1 cellular context compared by ENCODE assay signal in the genomic region with DNA sequence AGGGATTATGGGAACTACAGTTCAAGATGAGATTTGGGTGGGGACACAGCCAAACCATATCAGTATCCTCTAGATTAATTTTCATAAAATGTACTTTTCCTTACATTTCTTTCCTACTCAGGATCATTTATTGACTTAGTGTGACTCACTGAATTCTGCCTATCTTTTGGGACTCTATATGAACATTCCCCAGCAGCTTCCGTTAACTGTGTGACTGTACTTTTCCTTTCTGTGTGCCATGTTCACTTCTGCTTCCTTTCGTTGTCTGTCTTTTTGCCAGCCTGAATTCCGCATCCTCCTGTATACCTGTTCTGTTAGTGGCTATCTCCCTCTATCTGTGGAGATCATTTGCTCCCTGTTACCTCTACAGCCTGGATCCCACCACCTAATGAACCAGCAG.
TF ChIP-seq lines count a peak whose summit lies in the region.

No MANE protein-coding gene starts in this region.

TF ChIP-seq in endothelial cell of umbilical vein, 7 proteins besides CTCF, POLR2A, EP300 and RAD21:
- TF ChIP-seq JUN (IDR thresholded peaks at IDR 0.05; ENCODE audit: borderline replicate concordance, insufficient read depth, insufficient read length, low read depth) (peak; percentile 95), GATA2 (IDR thresholded peaks at IDR 0.05; ENCODE audit: insufficient read depth, insufficient read length, low read depth, low read length) (peak; percentile 71), FOS (IDR thresholded peaks at IDR 0.05; ENCODE audit: borderline replicate concordance, insufficient read depth, low read length) (peak; percentile 93), POLR2AphosphoS5 (IDR thresholded peaks at IDR 0.05; ENCODE audit: insufficient read depth, low read depth, low read length) (peak; percentile 70), EZH2 (IDR thresholded peaks at IDR 0.05; ENCODE audit: borderline replicate concordance, low read depth, low read length, severe bottlenecking) (no peak), MYC (IDR thresholded peaks at IDR 0.05; ENCODE audit: low read depth, low read length) (no peak)
